In genomic region chr21:33481314-33481943, GRCh38 we compare ENCODE assay signal across 13 cellular contexts. TPM values are rescaled to one million over a fixed set of nuclear protein-coding genes. Genes with fewer than 3 reads are reported as not detected.
DNase-seq lines count a peak whose midpoint lies in the region; ATAC-seq and TF ChIP-seq lines count a peak whose summit lies in the region.
"Had no signal": no experiment of that assay in that cellular context is flagged by ENCODE, and none has a peak within 500 bp of the region (broad histone marks: within the 10 kb centered on the region; RNA-seq: fewer than 3 reads in every experiment).

No MANE protein-coding gene starts in this region.

- H3K27ac ChIP-seq in IMR-90 (ENCODE audit: insufficient read depth, low read length): no peak overlapping the region

- H3K27ac Mint-ChIP-seq in T-helper 1 cell treated with Interleukin-12 subunit alpha and Interleukin-12 subunit beta and Interleukin-4 antibody, amounts not matched to agents 30 μg/mL and 1 μg/mL, for 36 hours: no peak overlapping the region
- H3K27ac Mint-ChIP-seq in brain: peak overlapping the region in 1 of 5 experiments; percentile 97
- no peak overlapping the region for H3K27ac Mint-ChIP-seq in neural crest cell (ENCODE audit: unreplicated experiment)

- no peak for DNase-seq in T-helper 1 cell
- DNase-seq in IMR-90: no peak
- no peak for DNase-seq in neural crest cell (ENCODE audit: low read depth, low spot score)
- no peak for DNase-seq in epidermal melanocyte (ENCODE audit: insufficient read length, low spot score)
- no peak for DNase-seq in putamen (ENCODE audit: low spot score)
- DNase-seq: 8988T; effector CD4-positive, alpha-beta T cell; NCI-H2171 treated with DMSO at 0.1 percent for 48 hours; spleen had no signal

- H3K23ac ChIP-seq in IMR-90 (ENCODE audit: low read depth, low read length): no peak overlapping the region

- peaks cover 6 to 21% of the 10 kb centered on the region in 2 experiments for H3K79me1 ChIP-seq in IMR-90 (ENCODE audit: low read depth in 1 of 2, low read length in 2 of 2)

- H3K27me3 ChIP-seq in IMR-90 (ENCODE audit: control insufficient read depth, insufficient read depth, low read length): no peaks in the 10 kb centered on the region
- H3K27me3 ChIP-seq: ascending aorta, spleen had no signal

- no peak overlapping the region for H3K14ac ChIP-seq in IMR-90 (replicated peaks; ENCODE audit: low read depth, low read length)

- H3K36me3 Mint-ChIP-seq in T-helper 1 cell treated with Interleukin-12 subunit alpha and Interleukin-12 subunit beta and Interleukin-4 antibody, amounts not matched to agents 30 μg/mL and 1 μg/mL, for 36 hours (ENCODE audit: low read depth): no peaks in the 10 kb centered on the region
- H3K36me3 Mint-ChIP-seq in brain: peaks cover 12% of the 10 kb centered on the region
- no peaks in the 10 kb centered on the region for H3K36me3 Mint-ChIP-seq in neural crest cell (ENCODE audit: low read depth)

- ATAC-seq in IMR-90 (ENCODE audit: low read depth): no peak
- ATAC-seq in HG03045 (IDR thresholded peaks at IDR 0.05; ENCODE audit: unreplicated experiment): no peak

- dilution Hi-C loops in IMR-90 (cut with HindIII; ENCODE audit: low sequenced_read_pairs, unreplicated experiment): no loop called here

- no peak for TF ChIP-seq POLR2A in IMR-90 (IDR thresholded peaks at IDR 0.05; ENCODE audit: low read depth, low read length)

- H2BK20ac ChIP-seq in IMR-90 (ENCODE audit: low read depth, low read length): no peak overlapping the region

- 0 out of 2 replicates have a peak, but pooled peaks cover 2% of the 10 kb centered on the region for H3K36me3 ChIP-seq in IMR-90 (ENCODE audit: control insufficient read depth, insufficient read depth, low read length)
- H3K36me3 ChIP-seq: ascending aorta, spleen had no signal

- H2BK5ac ChIP-seq in IMR-90 (ENCODE audit: low read depth, low read length, poor library complexity, severe bottlenecking): no peak overlapping the region

- no peak overlapping the region for H4K8ac ChIP-seq in IMR-90 (ENCODE audit: low read depth in 2 of 2, low read length in 2 of 2)

- 0 out of 2 replicates have a peak, but pooled peaks cover 5% of the 10 kb centered on the region for H4K20me1 ChIP-seq in IMR-90 (ENCODE audit: insufficient read depth, low read length)

- CTCF ChIA-PET in IMR-90 (lab: Yijun Ruan, JAX): no interaction called here

- TF ChIP-seq CTCF in IMR-90 (conservative IDR thresholded peaks at IDR 0.05; ENCODE audit: low read depth, low read length) (no peak), brain (conservative IDR thresholded peaks at IDR 0.05) (no peak), neural crest cell (conservative IDR thresholded peaks at IDR 0.05) (no peak)

- H2BK120ac ChIP-seq in IMR-90 (ENCODE audit: low read depth, low read length): no peak overlapping the region

- H3K9me3 ChIP-seq in IMR-90 (ENCODE audit: control insufficient read depth, insufficient read depth, low read length): no peaks in the 10 kb centered on the region
- H3K9me3 ChIP-seq: ascending aorta, spleen had no signal

- no peak overlapping the region for H4K5ac ChIP-seq in IMR-90 (ENCODE audit: low read depth, low read length)

- peak overlapping the region; percentile 26 for H3K4me3 Mint-ChIP-seq in T-helper 1 cell treated with Interleukin-12 subunit alpha and Interleukin-12 subunit beta and Interleukin-4 antibody, amounts not matched to agents 30 μg/mL and 1 μg/mL, for 36 hours
- H3K4me3 Mint-ChIP-seq in brain (peak overlapping the region; percentile 86 to 92 (median 90)), neural crest cell (peak overlapping the region; percentile 98)

- no TSS peak for BruUV-seq in IMR-90 (replicated peaks; lab: Mats Ljungman, UMichigan)

- no peak overlapping the region for H3K56ac ChIP-seq in IMR-90 (ENCODE audit: extremely low read depth, insufficient read depth, low read length)

- TF ChIP-seq RAD21 in IMR-90 (IDR thresholded peaks at IDR 0.05; ENCODE audit: low read length): no peak

- no peak overlapping the region for H2AK5ac ChIP-seq in IMR-90 (ENCODE audit: low read depth, low read length)

- H3K4me2 ChIP-seq in IMR-90 (ENCODE audit: low read depth, low read length): no peak overlapping the region

- H2BK15ac ChIP-seq in IMR-90 (ENCODE audit: low read depth, low read length): no peak overlapping the region

- H2AK9ac ChIP-seq in IMR-90 (replicated peaks; ENCODE audit: low read depth, low read length, poor library complexity): peak overlapping the region; percentile 50

- no peak overlapping the region for H4K91ac ChIP-seq in IMR-90 (ENCODE audit: insufficient read depth, low read depth, low read length)

- H2AFZ ChIP-seq in IMR-90 (replicated peaks; ENCODE audit: low read length, poor library complexity): no peak overlapping the region

- intact Hi-C loops in IMR-90 (cut with micrococcal nuclease): no loop called here

- 0 out of 2 replicates have a peak, but pooled peaks cover 2% of the 10 kb centered on the region for H3K4me1 ChIP-seq in IMR-90 (ENCODE audit: control insufficient read depth, insufficient read depth, low read length)

- WGBS in IMR-90 (ENCODE audit: extremely low coverage in 2 of 2, insufficient read length in 1 of 2), 2 experiments: 82% methylated on average over 7 of the region's 9 CpGs; no CpG with 5 or more reads in 1 of the 2 experiments

- H3K4me1 Mint-ChIP-seq in T-helper 1 cell treated with Interleukin-12 subunit alpha and Interleukin-12 subunit beta and Interleukin-4 antibody, amounts not matched to agents 30 μg/mL and 1 μg/mL, for 36 hours (ENCODE audit: low read depth): peaks cover 14% of the 10 kb centered on the region
- H3K4me1 Mint-ChIP-seq in brain (peaks cover 31% of the 10 kb centered on the region), neural crest cell (peaks cover 20% of the 10 kb centered on the region)

- peaks cover 10% of the 10 kb centered on the region for H3K27me3 Mint-ChIP-seq in T-helper 1 cell treated with Interleukin-12 subunit alpha and Interleukin-12 subunit beta and Interleukin-4 antibody, amounts not matched to agents 30 μg/mL and 1 μg/mL, for 36 hours (ENCODE audit: low read depth)
- peaks cover 7% of the 10 kb centered on the region for H3K27me3 Mint-ChIP-seq in brain
- no peaks in the 10 kb centered on the region for H3K27me3 Mint-ChIP-seq in neural crest cell (ENCODE audit: low read depth)

- H3K9me1 ChIP-seq in IMR-90 (ENCODE audit: insufficient read depth, low read length): peaks cover 7% of the 10 kb centered on the region; the same call in 1 of the 2 replicates

- POLR2A ChIA-PET in IMR-90 (lab: Charles Lee; ENCODE audit: unreplicated experiment): no interaction called here

- no peak overlapping the region for H3K18ac ChIP-seq in IMR-90 (ENCODE audit: low read depth, low read length)

- in situ Hi-C loops in IMR-90 (cut with MboI; ENCODE audit: low sequenced_read_pairs): no loop called here

- H3K9ac ChIP-seq in IMR-90 (ENCODE audit: low read depth, low read length): no peak overlapping the region

- no peak overlapping the region for H3K4ac ChIP-seq in IMR-90 (ENCODE audit: low read depth, low read length)

- no peak overlapping the region for H3K4me3 ChIP-seq in IMR-90 (ENCODE audit: insufficient read depth, low read depth, low read length)

- no peaks in the 10 kb centered on the region for H3K9me3 Mint-ChIP-seq in T-helper 1 cell treated with Interleukin-12 subunit alpha and Interleukin-12 subunit beta and Interleukin-4 antibody, amounts not matched to agents 30 μg/mL and 1 μg/mL, for 36 hours
- H3K9me3 Mint-ChIP-seq in brain (no peaks in the 10 kb centered on the region), neural crest cell (no peaks in the 10 kb centered on the region)

TF ChIP-seq in IMR-90, 13 proteins besides CTCF, POLR2A, EP300 and RAD21 (continues in another document):
- no peak for TF ChIP-seq MAFK (IDR thresholded peaks at IDR 0.05; ENCODE audit: low read depth, low read length)
- no peak for TF ChIP-seq SMC3 (IDR thresholded peaks at IDR 0.05; ENCODE audit: low read depth, low read length)
- no peak for TF ChIP-seq NFE2L2 (IDR thresholded peaks at IDR 0.05; ENCODE audit: low read depth, low read length)
- TF ChIP-seq CEBPB (IDR thresholded peaks at IDR 0.05; ENCODE audit: low read depth, low read length): no peak
- no peak for TF ChIP-seq ELK1 (IDR thresholded peaks at IDR 0.05; ENCODE audit: borderline replicate concordance, low read depth, low read length)
- no peak for TF ChIP-seq RFX5 (IDR thresholded peaks at IDR 0.05; ENCODE audit: low read depth, low read length)
- no peak for TF ChIP-seq BHLHE40 (IDR thresholded peaks at IDR 0.05; ENCODE audit: low read depth, low read length)
- no peak for TF ChIP-seq USF2 (IDR thresholded peaks at IDR 0.05; ENCODE audit: low read depth, low read length)
- no peak for TF ChIP-seq FOS (IDR thresholded peaks at IDR 0.05; ENCODE audit: low read depth, low read length)
- TF ChIP-seq MAZ (IDR thresholded peaks at IDR 0.05; ENCODE audit: borderline replicate concordance, low read depth, low read length): no peak

RNA-seq across cellular contexts. Expression of gene TMEM50B, which starts 1.7 kb away (rescaled TPM):
- total RNA-seq in IMR-90 (2012; rRNA removed) (10.9 and 21.4 TPM in 2 replicates), neural crest cell (23.2 and 25.6 TPM in 2 replicates)
- polyA plus RNA-seq in IMR-90 (2012; rRNA removed) (20.1 and 25.9 TPM in 2 replicates), brain (ENCODE audit: insufficient read depth, low read depth, low replicate concordance) (18.8 TPM)
- 3.3 and 3.6 TPM in 2 replicates for polyA plus RNA-seq in IMR-90 (2012; cell fraction: cytosol; rRNA removed)
- 51.2 and 143 TPM in 2 replicates for polyA plus RNA-seq in IMR-90 (2012; cell fraction: nucleus; rRNA removed; ENCODE audit: low replicate concordance)

RNA-seq across cellular contexts. Expression of gene DNAJC28, which starts 10.1 kb away (rescaled TPM):
- 0.54 and 1.4 TPM in 2 replicates for total RNA-seq in IMR-90 (2012; rRNA removed)
- 0.60 and 0.65 TPM in 2 replicates for polyA plus RNA-seq in IMR-90 (2012; rRNA removed)
- polyA plus RNA-seq in IMR-90 (2012; cell fraction: cytosol; rRNA removed): 0.04 and 0.09 TPM in 2 replicates
- 0.03 and 0.21 TPM in 2 replicates for polyA plus RNA-seq in IMR-90 (2012; cell fraction: nucleus; rRNA removed; ENCODE audit: low replicate concordance)
- 0.85 TPM for polyA plus RNA-seq in brain (ENCODE audit: insufficient read depth, low read depth, low replicate concordance)
- total RNA-seq in neural crest cell: 2.4 and 2.7 TPM in 2 replicates

Comparison
In these comparisons a context has a peak if more than half of its experiments do, and no peak if none do; other contexts are left out.
1. H3K4me3 Mint-ChIP-seq: peak in every context shown above with its lines; median percentile 98 in neural crest cell; 90 in brain; 26 in T-helper 1 cell treated with Interleukin-12 subunit alpha and Interleukin-12 subunit beta and Interleukin-4 antibody, amounts not matched to agents 30 μg/mL and 1 μg/mL, for 36 hours.